In the genomic region with DNA sequence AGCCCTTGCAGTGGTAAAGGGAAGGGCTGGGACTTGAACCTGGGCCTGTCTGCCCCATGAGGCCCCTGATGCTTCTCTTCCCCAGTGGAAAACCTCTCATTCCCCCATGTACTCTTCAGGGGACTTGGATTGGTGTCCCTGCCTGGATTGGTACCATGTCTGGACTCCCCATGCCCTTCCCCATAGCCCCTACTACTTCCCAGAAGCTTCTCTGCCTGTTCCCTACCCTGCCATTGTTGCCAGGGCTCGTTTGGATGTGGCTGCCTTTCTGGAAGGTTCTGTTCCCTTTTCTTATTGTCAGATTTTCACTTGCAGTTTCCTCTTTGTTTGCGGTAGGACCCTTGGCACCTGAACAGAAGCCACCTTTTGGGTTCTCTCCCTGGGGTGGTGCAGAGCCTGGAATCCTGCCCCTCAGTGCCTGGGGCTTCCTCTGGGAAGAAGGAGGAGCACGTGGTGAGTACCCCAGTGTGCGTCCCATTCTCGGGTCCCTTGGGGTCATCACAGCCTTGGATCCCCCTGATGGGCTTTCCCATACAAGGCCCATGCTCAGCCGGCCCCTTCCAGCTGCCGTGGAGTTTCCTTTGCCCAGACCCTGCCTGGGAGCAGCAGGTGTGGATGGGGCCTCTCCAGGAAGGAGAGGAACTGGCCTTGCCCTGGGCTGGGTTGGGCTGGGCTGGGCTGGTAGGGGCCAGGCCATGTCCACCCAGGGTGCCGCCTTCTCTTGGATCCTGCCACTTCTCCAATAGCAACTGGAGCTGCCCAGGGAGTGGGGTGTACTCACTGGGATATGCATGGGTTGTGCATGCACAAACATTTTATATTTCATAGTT, we compare ENCODE assay signal across 15 cellular contexts.
"Had no signal": no experiment of that assay in that cellular context is flagged by ENCODE, and none has a peak within 500 bp of the region (broad histone marks: within the 10 kb centered on the region; RNA-seq: fewer than 3 reads in every experiment).

No MANE protein-coding gene starts in this region.

- H3K27me3 ChIP-seq: adrenal gland, body of pancreas, thyroid gland had no signal

- H3K4me3 Mint-ChIP-seq: activated T-helper 17 cell treated with anti-CD3 and anti-CD28 coated beads, Interleukin-2, amount 50 U/mL, for 72 hours; central memory CD8-positive, alpha-beta T cell; natural killer cell; stimulated activated naive CD8-positive, alpha-beta T cell treated with anti-CD3 and anti-CD28 coated beads, Interleukin-15, amount 100 ng/mL, for 72 hours had no signal

- H3K9me3 ChIP-seq: adrenal gland, body of pancreas, mucosa of descending colon, thyroid gland had no signal

- H3K36me3 Mint-ChIP-seq: natural killer cell had no signal

- H3K9me3 Mint-ChIP-seq: activated T-helper 17 cell treated with anti-CD3 and anti-CD28 coated beads, Interleukin-2, amount 50 U/mL, for 72 hours; central memory CD8-positive, alpha-beta T cell; natural killer cell; stimulated activated naive CD8-positive, alpha-beta T cell treated with anti-CD3 and anti-CD28 coated beads, Interleukin-15, amount 100 ng/mL, for 72 hours had no signal

- H3K27ac ChIP-seq: adrenal gland, body of pancreas, thyroid gland had no signal

- H3K27ac Mint-ChIP-seq: activated T-helper 17 cell treated with anti-CD3 and anti-CD28 coated beads, Interleukin-2, amount 50 U/mL, for 72 hours; natural killer cell had no signal

- H3K4me1 Mint-ChIP-seq: activated T-helper 17 cell treated with anti-CD3 and anti-CD28 coated beads, Interleukin-2, amount 50 U/mL, for 72 hours; central memory CD8-positive, alpha-beta T cell; natural killer cell; stimulated activated naive CD8-positive, alpha-beta T cell treated with anti-CD3 and anti-CD28 coated beads, Interleukin-15, amount 100 ng/mL, for 72 hours had no signal

- DNase-seq: activated CD4-positive, alpha-beta T cell treated with anti-CD3 and anti-CD28 coated beads, Interleukin-2, amount 50 U/mL, for 4 hours; activated naive CD4-positive, alpha-beta T cell treated with anti-CD3 and anti-CD28 coated beads, Interleukin-2, amount 50 U/mL, for 16 hours; activated T-cell treated with anti-CD3 and anti-CD28 coated beads for 4 hours; body of pancreas; hypothalamus; mucosa of descending colon; natural killer cell; occipital lobe; stimulated activated CD4-positive, alpha-beta T cell treated with anti-CD3 and anti-CD28 coated beads, Interleukin-4, amount 100 ng/mL, for 24 hours; stimulated activated naive CD8-positive, alpha-beta T cell treated with anti-CD3 and anti-CD28 coated beads, Interleukin-15, amount 100 ng/mL, for 72 hours; thyroid gland had no signal

- H3K4me3 ChIP-seq: adrenal gland, body of pancreas, mucosa of descending colon, thyroid gland had no signal

- H3K36me3 ChIP-seq: adrenal gland, thyroid gland had no signal

- ATAC-seq: activated CD4-positive, CD25-positive, alpha-beta regulatory T cell treated with anti-CD3 and anti-CD28 coated beads, Interleukin-2, amount 50 U/mL, for 24 hours; activated T-helper 17 cell treated with anti-CD3 and anti-CD28 coated beads, Interleukin-2, amount 50 U/mL, for 72 hours; body of pancreas; mucosa of descending colon; natural killer cell; stimulated activated naive CD8-positive, alpha-beta T cell treated with anti-CD3 and anti-CD28 coated beads, Interleukin-15, amount 100 ng/mL, for 72 hours had no signal

- H3K4me1 ChIP-seq: adrenal gland, body of pancreas, thyroid gland had no signal
